ENCODE assay signal across 26 cellular contexts in genomic region chr4:106627071-106627470, GRCh38.
DNase-seq lines count a peak whose midpoint lies in the region; ATAC-seq, FAIRE-seq and TF ChIP-seq lines count a peak whose summit lies in the region.
"Had no signal": no experiment of that assay in that cellular context is flagged by ENCODE, and none has a peak within 500 bp of the region (broad histone marks: within the 10 kb centered on the region; RNA-seq: fewer than 3 reads in every experiment).

No MANE protein-coding gene starts in this region.

- in situ Hi-C loops in astrocyte of the cerebellum (cut with HindIII; ENCODE audit: low sequenced_read_pairs): no loop called here

- H3K9me3 ChIP-seq in pancreas: no peaks in the 10 kb centered on the region
- H3K9me3 ChIP-seq: BLaER1 had no signal

- 63 to 81% methylated on average over 4 of the region's 4 CpGs for WGBS in pancreas, 2 donors

- DNase-seq in SIG-M5 treated with dmso at 0.1 percent for 504 hours (lab: John Stamatoyannopoulos, UW; ENCODE audit: unreplicated experiment) (peak; percentile 31), SIG-M5 (lab: John Stamatoyannopoulos, UW) (no peak), astrocyte of the cerebellum (ENCODE audit: low read depth) (peak; percentile 11), fibroblast of pulmonary artery (ENCODE audit: low read depth) (peak; percentile 43), dedifferentiated amniotic fluid mesenchymal stem cell (ENCODE audit: extremely low spot score) (no peak), pancreas (no peak), mesenteric fat pad (ENCODE audit: low spot score) (no peak)
- no peak for DNase-seq in stimulated activated CD4-positive, alpha-beta T cell treated with anti-CD3 and anti-CD28 coated beads, Interleukin-2, amount 100 ng/mL, for 24 hours
- DNase-seq: 8988T; CD4-positive, CD25-positive, alpha-beta regulatory T cell; DMS153; DND-41; H7; KG1; MM.1S; NCI-H1092 treated with DMSO at 0.1 percent for 48 hours; NCI-H1436; NCI-H187; NCI-H2081 treated with DMSO at 0.1 percent for 48 hours; NCI-H2171; NCI-H226; NCI-H510A; NCI-H69; Right ventricle myocardium superior; RPMI8226 had no signal

- H3K4me3 ChIP-seq in astrocyte of the cerebellum (ENCODE audit: low read depth, low read length) (no peak overlapping the region), fibroblast of pulmonary artery (replicated peaks; ENCODE audit: low read depth, low read length) (no peak overlapping the region), pancreas (no peak overlapping the region)
- H3K4me3 ChIP-seq: BLaER1 had no signal

- no peaks in the 10 kb centered on the region for H3K36me3 ChIP-seq in pancreas
- H3K36me3 ChIP-seq: BLaER1 had no signal

- no peaks in the 10 kb centered on the region for H3K4me1 ChIP-seq in pancreas
- H3K4me1 ChIP-seq: BLaER1 had no signal

- intact Hi-C loops in pancreas (cut with DNase I): no loop called here

- no peak for FAIRE-seq in pancreas (lab: Jason Lieb, UNC)

- ATAC-seq in pancreas: no peak

- no peak overlapping the region for H3K27ac ChIP-seq in pancreas
- H3K27ac ChIP-seq: BLaER1 had no signal

- no peak for TF ChIP-seq CTCF in astrocyte of the cerebellum (IDR thresholded peaks at IDR 0.05; ENCODE audit: low read depth, low read length, missing control alignments)
- no peak for TF ChIP-seq CTCF in fibroblast of pulmonary artery (IDR thresholded peaks at IDR 0.05; ENCODE audit: low read length, missing control alignments)
- no peak for TF ChIP-seq CTCF in pancreas (IDR thresholded peaks at IDR 0.05)

- no peaks in the 10 kb centered on the region for H3K27me3 ChIP-seq in pancreas
- H3K27me3 ChIP-seq: BLaER1 had no signal

Comparison
In these comparisons a context has a peak if more than half of its experiments do, and no peak if none do; other contexts are left out.
1. DNase-seq: peak in SIG-M5 treated with dmso at 0.1 percent for 504 hours (single experiment), astrocyte of the cerebellum (single experiment) and fibroblast of pulmonary artery (single experiment); none in SIG-M5 (single experiment), dedifferentiated amniotic fluid mesenchymal stem cell (single experiment), pancreas (0 of 6), stimulated activated CD4-positive, alpha-beta T cell treated with anti-CD3 and anti-CD28 coated beads, Interleukin-2, amount 100 ng/mL, for 24 hours (0 of 2) and mesenteric fat pad (single experiment).